Comparison of ENCODE assay signal across 7 cellular contexts in the genomic region with DNA sequence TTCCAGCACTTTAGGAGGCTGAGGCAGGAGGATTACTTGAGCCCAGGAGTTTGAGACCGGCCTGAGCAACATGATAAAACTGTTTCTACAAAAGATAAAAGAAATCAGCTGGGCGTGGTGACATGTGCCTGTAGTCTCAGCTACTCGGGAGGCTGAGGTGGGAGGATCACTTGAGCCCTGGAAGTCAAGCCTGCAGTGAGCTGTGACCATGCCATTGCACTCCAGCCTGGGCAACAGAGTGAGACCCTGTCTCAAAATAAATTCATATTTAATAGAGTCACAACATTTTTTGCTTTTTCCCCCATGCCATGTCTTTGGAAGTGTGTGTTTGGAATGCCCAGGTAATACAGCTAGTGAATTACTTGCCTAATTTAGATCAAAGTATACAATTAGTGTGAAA.
DNase-seq lines count a peak whose midpoint lies in the region; TF ChIP-seq lines count a peak whose summit lies in the region.
"Not testable (repeated sequence)": the region's sequence is repeated elsewhere in the genome, so short reads cannot be mapped to it uniquely, and the experiment has no call there.

No MANE protein-coding gene starts in this region.

- not testable (repeated sequence) for H3K36me3 ChIP-seq in HEK293 (ENCODE audit: control insufficient read depth in 2 of 2, insufficient read depth in 1 of 2, low read length in 2 of 2); SJSA1; ascending aorta; mesenchymal stem cell (ENCODE audit: control insufficient read depth in 1 of 2, insufficient read depth in 2 of 2, low read depth in 1 of 2, low read length in 2 of 2); osteoblast (ENCODE audit: insufficient read depth, low read length); thyroid gland

- CTCF ChIA-PET in HEK293 (lab: Yijun Ruan, JAX) = interaction anchor here (0.9 kb wide), 1 partner anchor 31 kb away, joined by 4 read pairs; no protein-coding TSS in a partner anchor

- not testable (repeated sequence) for TF ChIP-seq POLR2A in thyroid gland (IDR thresholded peaks at IDR 0.05)

- H3K4me1 Mint-ChIP-seq in chondrocyte (ENCODE audit: low read depth) = peaks cover 71% of the 10 kb centered on the region

- H3K36me3 Mint-ChIP-seq in chondrocyte (ENCODE audit: low read depth) = not testable (repeated sequence)

- H4K91ac ChIP-seq in mesenchymal stem cell (ENCODE audit: low read length) = peak overlapping the region; percentile 39

- H3K27ac ChIP-seq in HEK293 (ENCODE audit: extremely low read depth, low read depth, low read length) (peak overlapping the region; percentile 65), SJSA1 (peak overlapping the region; percentile 65), ascending aorta (peak overlapping the region; percentile 1 to 16), mesenchymal stem cell (ENCODE audit: low read length, poor library complexity, severe bottlenecking) (peak overlapping the region; percentile 88), osteoblast (ENCODE audit: low read depth, low read length) (peak overlapping the region; percentile 39), thyroid gland (peak overlapping the region; percentile 13 to 84 (median 78))

- H3K79me1 ChIP-seq in mesenchymal stem cell (replicated peaks; ENCODE audit: low read length, poor library complexity, severe bottlenecking) = not testable (repeated sequence)

- not testable (repeated sequence) for H4K20me1 ChIP-seq in osteoblast (ENCODE audit: insufficient read depth, low read length)

- H3K4me3 Mint-ChIP-seq in chondrocyte (ENCODE audit: unreplicated experiment) = not testable (repeated sequence)

- H3K18ac ChIP-seq in mesenchymal stem cell (ENCODE audit: low read depth in 1 of 2, low read length in 2 of 2) = peak overlapping the region; percentile 12 to 57

- H2BK5ac ChIP-seq in mesenchymal stem cell (ENCODE audit: low read depth, low read length, poor library complexity, severe bottlenecking) = peak overlapping the region; percentile 57

- not testable (repeated sequence) for H4K8ac ChIP-seq in mesenchymal stem cell (ENCODE audit: low read length)

- H3K14ac ChIP-seq in mesenchymal stem cell (ENCODE audit: low read length in 2 of 2) = not testable (repeated sequence)

- not testable (repeated sequence) for DNase-seq in SJSA1 (ENCODE audit: low read depth in 1 of 2, low spot score in 2 of 2); ascending aorta (ENCODE audit: low spot score in 2 of 2); chondrocyte (ENCODE audit: low spot score); mesenchymal stem cell; osteoblast (ENCODE audit: insufficient read length, low spot score, missing footprints); thyroid gland

- not testable (repeated sequence) for H2AFZ ChIP-seq in mesenchymal stem cell (ENCODE audit: low read depth, low read length); osteoblast (ENCODE audit: low read length)

- H3K4me2 ChIP-seq in mesenchymal stem cell (ENCODE audit: low read length, poor library complexity, severe bottlenecking) = not testable (repeated sequence)
- peak overlapping the region; percentile 35 for H3K4me2 ChIP-seq in osteoblast (ENCODE audit: insufficient read depth, low read length)

- peak overlapping the region; percentile 99 for H2AK5ac ChIP-seq in mesenchymal stem cell (ENCODE audit: low read length, severe bottlenecking)

- H2BK12ac ChIP-seq in mesenchymal stem cell (ENCODE audit: low read length in 2 of 2) = peak overlapping the region; percentile 28 to 89

- POLR2A ChIA-PET in HEK293 (lab: Yijun Ruan, JAX) = interaction anchor here (1.0 to 2.8 kb wide), 10 partner anchors 40 to 881 kb away, joined by 3 to 45 read pairs (median 4); a partner anchor contains a TSS

- H3K4me1 ChIP-seq in HEK293 (ENCODE audit: control insufficient read depth, insufficient read depth, low read length) (peaks cover 36% of the 10 kb centered on the region), SJSA1 (replicated peaks) (peaks cover 58% of the 10 kb centered on the region), ascending aorta (peaks cover 0 to 11% of the 10 kb centered on the region in 2 donors), mesenchymal stem cell (ENCODE audit: control insufficient read depth, insufficient read depth, low read depth, low read length) (peaks cover 17% of the 10 kb centered on the region), osteoblast (ENCODE audit: insufficient read depth, low read length) (peaks cover 37% of the 10 kb centered on the region), thyroid gland (peaks cover 60 to 74% of the 10 kb centered on the region in 2 donors)

- WGBS in mesenchymal stem cell = 91% methylated on average over 3 of the region's 3 CpGs
- WGBS in thyroid gland, 2 donors = 82 to 91% methylated on average over 3 of the region's 3 CpGs

- not testable (repeated sequence) for H3K79me2 ChIP-seq in osteoblast (ENCODE audit: insufficient read depth, low read length)

- not testable (repeated sequence) for H3K9ac ChIP-seq in mesenchymal stem cell (ENCODE audit: low read length)

- intact Hi-C loops in ascending aorta (cut with DNase I) = loop anchor here (10.0 kb wide), 1 partner anchor 352 kb away; a partner anchor contains a TSS
- intact Hi-C loops in thyroid gland (cut with DNase I) = not testable (repeated sequence)

- H3K4ac ChIP-seq in mesenchymal stem cell (ENCODE audit: low read depth in 1 of 2, low read length in 2 of 2) = peak overlapping the region in 1 of 2 experiments; percentile 73

- H3K9me3 ChIP-seq in HEK293 (ENCODE audit: control insufficient read depth, insufficient read depth, low read depth, low read length); SJSA1 (replicated peaks); ascending aorta; mesenchymal stem cell (ENCODE audit: control insufficient read depth, low read length); osteoblast (ENCODE audit: low read depth, low read length); thyroid gland: not testable (repeated sequence)

- TF ChIP-seq CTCF in HEK293 (tag by site-specific recombination; IDR thresholded peaks at IDR 0.05); ascending aorta (IDR thresholded peaks at IDR 0.05); chondrocyte (IDR thresholded peaks at IDR 0.05); osteoblast (IDR thresholded peaks at IDR 0.05; ENCODE audit: extremely low read depth, low read depth, low read length); thyroid gland (IDR thresholded peaks at IDR 0.05): not testable (repeated sequence)

- H2BK120ac ChIP-seq in mesenchymal stem cell (ENCODE audit: low read depth, low read length) = peak overlapping the region; percentile 79

- not testable (repeated sequence) for H3K4me3 ChIP-seq in HEK293 (ENCODE audit: low read depth, low read length); SJSA1; ascending aorta; mesenchymal stem cell (ENCODE audit: insufficient read depth in 1 of 2, low read depth in 1 of 2, low read length in 2 of 2); osteoblast (ENCODE audit: insufficient read depth, low read length); thyroid gland (replicated peaks in 1 of 3)

- H2BK15ac ChIP-seq in mesenchymal stem cell (ENCODE audit: low read depth, poor library complexity, severe bottlenecking) = not testable (repeated sequence)

- not testable (repeated sequence) for H3K23ac ChIP-seq in mesenchymal stem cell (ENCODE audit: low read length in 2 of 2)

- H3K27ac Mint-ChIP-seq in chondrocyte (ENCODE audit: unreplicated experiment) = peak overlapping the region; percentile 89

- H3K9me3 Mint-ChIP-seq in chondrocyte (ENCODE audit: low read depth) = not testable (repeated sequence)

- not testable (repeated sequence) for H3K27me3 ChIP-seq in SJSA1 (replicated peaks); ascending aorta; mesenchymal stem cell (ENCODE audit: control insufficient read depth in 1 of 2, insufficient read depth in 1 of 2, low read length in 2 of 2); osteoblast (ENCODE audit: insufficient read depth, low read length); thyroid gland

- H3K27me3 Mint-ChIP-seq in chondrocyte (ENCODE audit: low read depth) = not testable (repeated sequence)

TF ChIP-seq in HEK293, 187 proteins besides CTCF, POLR2A, EP300 and RAD21:
- TF ChIP-seq ZNF121 (tag by site-specific recombination; IDR thresholded peaks at IDR 0.05) = peak; percentile 77

Comparison
In these comparisons a context has a peak if more than half of its experiments do, and no peak if none do; other contexts are left out.
1. H3K27ac ChIP-seq: peak in every context shown above with its lines; median percentile 88 in mesenchymal stem cell; 78 in thyroid gland; 65 in HEK293; 65 in SJSA1; 39 in osteoblast; 8 in ascending aorta.